In the genomic region with DNA sequence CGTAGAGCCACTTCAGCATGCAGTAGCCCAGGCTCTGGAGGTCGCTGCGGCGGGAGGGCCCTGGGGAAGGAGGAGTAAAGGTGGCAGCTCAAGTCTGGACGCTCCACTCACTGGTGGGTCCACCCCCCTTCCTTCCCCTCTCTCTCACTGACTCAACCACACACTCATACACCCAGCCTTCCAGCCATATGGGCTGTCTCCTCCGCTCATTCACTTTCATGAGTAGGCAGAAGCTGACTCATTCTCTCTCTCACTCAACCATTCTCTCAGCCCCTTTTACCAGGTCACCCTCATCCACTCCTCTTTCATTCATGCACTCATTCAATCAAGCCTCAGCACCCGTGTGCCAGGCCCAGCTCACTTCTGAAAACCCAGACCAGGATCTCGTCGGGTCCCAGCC, we compare ENCODE assay signal across 12 cellular contexts. TPM values are rescaled to one million over a fixed set of nuclear protein-coding genes. Genes with fewer than 3 reads are reported as not detected.
DNase-seq lines count a peak whose midpoint lies in the region; ATAC-seq and TF ChIP-seq lines count a peak whose summit lies in the region.
"Had no signal": no experiment of that assay in that cellular context is flagged by ENCODE, and none has a peak within 500 bp of the region (broad histone marks: within the 10 kb centered on the region; RNA-seq: fewer than 3 reads in every experiment).

No MANE protein-coding gene starts in this region.

- no peaks in the 10 kb centered on the region for H3K27me3 Mint-ChIP-seq in activated naive CD8-positive, alpha-beta T cell
- no peaks in the 10 kb centered on the region for H3K27me3 Mint-ChIP-seq in activated naive CD8-positive, alpha-beta T cell treated with anti-CD3 and anti-CD28 coated beads for 36 hours

- peaks cover 10% of the 10 kb centered on the region for H3K4me1 Mint-ChIP-seq in activated naive CD8-positive, alpha-beta T cell (ENCODE audit: low read depth)
- peaks cover 3% of the 10 kb centered on the region for H3K4me1 Mint-ChIP-seq in activated naive CD8-positive, alpha-beta T cell treated with anti-CD3 and anti-CD28 coated beads for 36 hours

- no peak for DNase-seq in activated naive CD8-positive, alpha-beta T cell treated with anti-CD3 and anti-CD28 coated beads for 36 hours
- DNase-seq in RWPE2 (ENCODE audit: low spot score) (no peak), epithelial cell of proximal tubule (ENCODE audit: low read depth) (peak; percentile 10), MV-4-11 (lab: John Stamatoyannopoulos, UW) (no peak), HPDE6-E6E7 (ENCODE audit: extremely low spot score) (no peak)
- DNase-seq in stimulated activated CD8-positive, alpha-beta memory T cell treated with anti-CD3 and anti-CD28 coated beads, Interleukin-4, amount 100 ng/mL, for 48 hours: peak; percentile 56
- DNase-seq: GF-D8, sigmoid colon had no signal

- H3K36me3 Mint-ChIP-seq in activated naive CD8-positive, alpha-beta T cell: peaks cover 18% of the 10 kb centered on the region
- H3K36me3 Mint-ChIP-seq in activated naive CD8-positive, alpha-beta T cell treated with anti-CD3 and anti-CD28 coated beads for 36 hours: peaks cover 19% of the 10 kb centered on the region

- TF ChIP-seq CTCF in RWPE2 (IDR thresholded peaks at IDR 0.05; ENCODE audit: poor library complexity, severe bottlenecking): no peak
- no peak for TF ChIP-seq CTCF in epithelial cell of proximal tubule (conservative IDR thresholded peaks at IDR 0.05; ENCODE audit: low read depth, low read length)

- H3K27ac ChIP-seq in RWPE2 (ENCODE audit: poor library complexity, severe bottlenecking): no peak overlapping the region
- H3K27ac ChIP-seq: BLaER1 treated with 17β-estradiol and CSF1 and Interleukin-3, amounts not matched to agents 10 nM and 100 nM; cardiac muscle cell; sigmoid colon had no signal

- peak overlapping the region; percentile 28 for H3K27ac Mint-ChIP-seq in activated naive CD8-positive, alpha-beta T cell
- no peak overlapping the region for H3K27ac Mint-ChIP-seq in activated naive CD8-positive, alpha-beta T cell treated with anti-CD3 and anti-CD28 coated beads for 36 hours

- peaks cover 20% of the 10 kb centered on the region for H3K36me3 ChIP-seq in RWPE2 (ENCODE audit: low read depth)

- no peak overlapping the region for H3K4me3 Mint-ChIP-seq in activated naive CD8-positive, alpha-beta T cell
- H3K4me3 Mint-ChIP-seq in activated naive CD8-positive, alpha-beta T cell treated with anti-CD3 and anti-CD28 coated beads for 36 hours: no peak overlapping the region

- H3K27me3 ChIP-seq in RWPE2 (ENCODE audit: insufficient read depth, poor library complexity, severe bottlenecking): no peaks in the 10 kb centered on the region
- H3K27me3 ChIP-seq: BLaER1 treated with 17β-estradiol and CSF1 and Interleukin-3, amounts not matched to agents 10 nM and 100 nM; cardiac muscle cell; sigmoid colon had no signal

- H3K9me3 Mint-ChIP-seq in activated naive CD8-positive, alpha-beta T cell (ENCODE audit: low read depth): no peaks in the 10 kb centered on the region
- H3K9me3 Mint-ChIP-seq in activated naive CD8-positive, alpha-beta T cell treated with anti-CD3 and anti-CD28 coated beads for 36 hours: no peaks in the 10 kb centered on the region

- H3K9me3 ChIP-seq in RWPE2 (ENCODE audit: severe bottlenecking): no peaks in the 10 kb centered on the region
- H3K9me3 ChIP-seq: BLaER1 treated with 17β-estradiol and CSF1 and Interleukin-3, amounts not matched to agents 10 nM and 100 nM; sigmoid colon had no signal

- peak; percentile 18; the same call in 1 of the 3 replicates for ATAC-seq in RWPE2 (ENCODE audit: low read depth)
- ATAC-seq in HG02623 (IDR thresholded peaks at IDR 0.05; ENCODE audit: unreplicated experiment): no peak

- no peak overlapping the region for H3K4me3 ChIP-seq in RWPE2 (ENCODE audit: severe bottlenecking)
- no peak overlapping the region for H3K4me3 ChIP-seq in epithelial cell of proximal tubule (ENCODE audit: low read depth, low read length)
- H3K4me3 ChIP-seq: BLaER1 treated with 17β-estradiol and CSF1 and Interleukin-3, amounts not matched to agents 10 nM and 100 nM; cardiac muscle cell; sigmoid colon had no signal

- H3K4me1 ChIP-seq in RWPE2 (ENCODE audit: insufficient read depth, poor library complexity, severe bottlenecking): no peaks in the 10 kb centered on the region
- H3K4me1 ChIP-seq: sigmoid colon had no signal

RNA-seq across cellular contexts. Expression of a gene that starts 27.5 kb away (rescaled TPM):
- not detected for total RNA-seq in activated naive CD8-positive, alpha-beta T cell treated with anti-CD3 and anti-CD28 coated beads for 36 hours
- not detected in 2 replicates for total RNA-seq in epithelial cell of proximal tubule

RNA-seq across cellular contexts. Expression of a gene that starts 36.7 kb away (rescaled TPM):
- 10 to 100 TPM; 43.1 to 48.8 TPM for total RNA-seq in activated naive CD8-positive, alpha-beta T cell treated with anti-CD3 and anti-CD28 coated beads for 36 hours
- total RNA-seq in epithelial cell of proximal tubule: 31.0 and 33.6 TPM in 2 replicates

RNA-seq across cellular contexts. Expression of a gene that starts 37.4 kb away (rescaled TPM):
- total RNA-seq in activated naive CD8-positive, alpha-beta T cell treated with anti-CD3 and anti-CD28 coated beads for 36 hours: 1 to 10 TPM; 8.1 to 9.1 TPM
- 5.1 and 6.9 TPM in 2 replicates for total RNA-seq in epithelial cell of proximal tubule

RNA-seq across cellular contexts. Expression of a gene that starts 59.1 kb away (rescaled TPM):
- total RNA-seq in activated naive CD8-positive, alpha-beta T cell treated with anti-CD3 and anti-CD28 coated beads for 36 hours: 100 to 1,000 TPM; 164 to 179 TPM
- total RNA-seq in epithelial cell of proximal tubule: 83.7 and 90.5 TPM in 2 replicates

RNA-seq across cellular contexts. Expression of a gene that starts 59.4 kb away (rescaled TPM):
- 10 to 100 TPM; 23.4 to 25.4 TPM for total RNA-seq in activated naive CD8-positive, alpha-beta T cell treated with anti-CD3 and anti-CD28 coated beads for 36 hours
- 15.3 and 17.5 TPM in 2 replicates for total RNA-seq in epithelial cell of proximal tubule

Comparison
In these comparisons a context has a peak if more than half of its experiments do, and no peak if none do; other contexts are left out.
1. DNase-seq: peak in epithelial cell of proximal tubule (single experiment) and stimulated activated CD8-positive, alpha-beta memory T cell treated with anti-CD3 and anti-CD28 coated beads, Interleukin-4, amount 100 ng/mL, for 48 hours (single experiment); none in activated naive CD8-positive, alpha-beta T cell treated with anti-CD3 and anti-CD28 coated beads for 36 hours (single experiment), RWPE2 (single experiment), MV-4-11 (single experiment) and HPDE6-E6E7 (single experiment).